ENCODE assay signal across 20 cellular contexts in the genomic region with DNA sequence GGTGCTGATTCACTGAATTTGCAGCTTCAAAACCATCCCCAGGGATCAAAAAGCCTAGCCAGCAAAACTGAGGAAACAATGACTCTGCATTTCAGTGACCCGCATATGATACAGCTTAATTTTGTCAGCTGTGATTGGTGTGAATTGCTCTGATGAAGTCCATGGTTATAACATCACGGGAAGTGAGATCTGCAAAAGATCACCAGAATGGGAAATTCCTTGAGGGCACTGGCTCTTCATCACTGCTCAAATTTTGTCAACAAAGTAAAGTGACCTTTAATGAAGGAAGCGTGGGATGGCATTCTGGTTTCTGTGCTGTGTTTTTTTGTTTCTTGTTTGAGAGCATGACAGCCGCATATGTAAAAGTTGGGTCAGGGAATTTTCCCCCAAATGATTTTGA.
DNase-seq lines count a peak whose midpoint lies in the region; ATAC-seq lines count a peak whose summit lies in the region.
"Had no signal": no experiment of that assay in that cellular context is flagged by ENCODE, and none has a peak within 500 bp of the region (broad histone marks: within the 10 kb centered on the region; RNA-seq: fewer than 3 reads in every experiment).

No MANE protein-coding gene starts in this region.

- H3K27ac Mint-ChIP-seq in activated naive CD8-positive, alpha-beta T cell treated with anti-CD3 and anti-CD28 coated beads, Interleukin-2, amount 50 U/mL, for 24 hours = no peak overlapping the region
- peak overlapping the region; percentile 60 for H3K27ac Mint-ChIP-seq in stimulated activated naive CD8-positive, alpha-beta T cell treated with anti-CD3 and anti-CD28 coated beads, Interleukin-15, Interleukin-2, amounts not matched to agents 100 ng/mL and 50 ng/mL, for 24 hours
- H3K27ac Mint-ChIP-seq: CD8-positive, alpha-beta memory T cell had no signal

- peaks cover 4% of the 10 kb centered on the region for H3K36me3 Mint-ChIP-seq in activated naive CD8-positive, alpha-beta T cell treated with anti-CD3 and anti-CD28 coated beads, Interleukin-2, amount 50 U/mL, for 24 hours (ENCODE audit: low read depth)
- H3K36me3 Mint-ChIP-seq in stimulated activated naive CD8-positive, alpha-beta T cell treated with anti-CD3 and anti-CD28 coated beads, Interleukin-15, Interleukin-2, amounts not matched to agents 100 ng/mL and 50 ng/mL, for 24 hours (ENCODE audit: low read depth) = no peaks in the 10 kb centered on the region
- H3K36me3 Mint-ChIP-seq: CD8-positive, alpha-beta memory T cell had no signal

- no peaks in the 10 kb centered on the region for H3K27me3 Mint-ChIP-seq in activated naive CD8-positive, alpha-beta T cell treated with anti-CD3 and anti-CD28 coated beads, Interleukin-2, amount 50 U/mL, for 24 hours
- H3K27me3 Mint-ChIP-seq in stimulated activated naive CD8-positive, alpha-beta T cell treated with anti-CD3 and anti-CD28 coated beads, Interleukin-15, Interleukin-2, amounts not matched to agents 100 ng/mL and 50 ng/mL, for 24 hours = no peaks in the 10 kb centered on the region

- peaks cover 7% of the 10 kb centered on the region for H3K9me3 Mint-ChIP-seq in activated naive CD8-positive, alpha-beta T cell treated with anti-CD3 and anti-CD28 coated beads, Interleukin-2, amount 50 U/mL, for 24 hours
- H3K9me3 Mint-ChIP-seq in stimulated activated naive CD8-positive, alpha-beta T cell treated with anti-CD3 and anti-CD28 coated beads, Interleukin-15, Interleukin-2, amounts not matched to agents 100 ng/mL and 50 ng/mL, for 24 hours = peaks cover 7% of the 10 kb centered on the region

- H3K4me3 Mint-ChIP-seq in activated naive CD8-positive, alpha-beta T cell treated with anti-CD3 and anti-CD28 coated beads, Interleukin-2, amount 50 U/mL, for 24 hours = no peak overlapping the region
- H3K4me3 Mint-ChIP-seq in stimulated activated naive CD8-positive, alpha-beta T cell treated with anti-CD3 and anti-CD28 coated beads, Interleukin-15, Interleukin-2, amounts not matched to agents 100 ng/mL and 50 ng/mL, for 24 hours = no peak overlapping the region
- H3K4me3 Mint-ChIP-seq: CD8-positive, alpha-beta memory T cell had no signal

- peak; percentile 5 for DNase-seq in activated CD4-positive, alpha-beta T cell treated with anti-CD3 and anti-CD28 coated beads for 48 hours
- no peak for DNase-seq in activated CD4-positive, alpha-beta T cell treated with anti-CD3 and anti-CD28 coated beads for 4 hours
- DNase-seq in stimulated activated CD8-positive, alpha-beta memory T cell treated with anti-CD3 and anti-CD28 coated beads, Interleukin-12 subunit alpha, Interleukin-12 subunit beta, amount 100 ng/mL, for 24 hours (ENCODE audit: extremely low read depth) = peak; percentile 2
- DNase-seq in stimulated activated CD8-positive, alpha-beta memory T cell treated with anti-CD3 and anti-CD28 coated beads, Interleukin-4, amount 100 ng/mL, for 48 hours = no peak
- DNase-seq in activated naive CD8-positive, alpha-beta T cell treated with anti-CD3 and anti-CD28 coated beads, Interleukin-2, amount 50 U/mL, for 24 hours = peak; percentile 6
- DNase-seq in DMS153 treated with DMSO at 0.1 percent for 48 hours (lab: John Stamatoyannopoulos, UW; ENCODE audit: unreplicated experiment) = no peak
- DNase-seq: CD8-positive, alpha-beta memory T cell; DND-41; GDM1; MV-4-11; NCI-H1417; NCI-H187 treated with DMSO at 0.1 percent for 48 hours; NCI-H69; NK-92 treated with Interleukin-12 subunit alpha and Interleukin-12 subunit beta, amount 100 ng/mL, for 24 hours; OCI-M1 had no signal

- ATAC-seq in activated naive CD8-positive, alpha-beta T cell treated with anti-CD3 and anti-CD28 coated beads, Interleukin-2, amount 50 U/mL, for 24 hours = peak; percentile 77
- ATAC-seq in GM18907 (IDR thresholded peaks at IDR 0.05; ENCODE audit: unreplicated experiment) = no peak
- ATAC-seq: GM12878, HCT116, K562 had no signal

- peaks cover 13% of the 10 kb centered on the region for H3K4me1 Mint-ChIP-seq in activated naive CD8-positive, alpha-beta T cell treated with anti-CD3 and anti-CD28 coated beads, Interleukin-2, amount 50 U/mL, for 24 hours
- peaks cover 12% of the 10 kb centered on the region for H3K4me1 Mint-ChIP-seq in stimulated activated naive CD8-positive, alpha-beta T cell treated with anti-CD3 and anti-CD28 coated beads, Interleukin-15, Interleukin-2, amounts not matched to agents 100 ng/mL and 50 ng/mL, for 24 hours (ENCODE audit: low read depth)

Comparison
In these comparisons a context has a peak if more than half of its experiments do, and no peak if none do; other contexts are left out.
1. DNase-seq: peak in activated CD4-positive, alpha-beta T cell treated with anti-CD3 and anti-CD28 coated beads for 48 hours (single experiment), stimulated activated CD8-positive, alpha-beta memory T cell treated with anti-CD3 and anti-CD28 coated beads, Interleukin-12 subunit alpha, Interleukin-12 subunit beta, amount 100 ng/mL, for 24 hours (single experiment) and activated naive CD8-positive, alpha-beta T cell treated with anti-CD3 and anti-CD28 coated beads, Interleukin-2, amount 50 U/mL, for 24 hours (single experiment); none in activated CD4-positive, alpha-beta T cell treated with anti-CD3 and anti-CD28 coated beads for 4 hours (0 of 2), stimulated activated CD8-positive, alpha-beta memory T cell treated with anti-CD3 and anti-CD28 coated beads, Interleukin-4, amount 100 ng/mL, for 48 hours (single experiment) and DMS153 treated with DMSO at 0.1 percent for 48 hours (single experiment).